ENCODE assay signal across 22 cellular contexts in genomic region chr4:116413222-116413621, GRCh38.
"Had no signal": no experiment of that assay in that cellular context is flagged by ENCODE, and none has a peak within 500 bp of the region (broad histone marks: within the 10 kb centered on the region; RNA-seq: fewer than 3 reads in every experiment).

No MANE protein-coding gene starts in this region.

- H3K27ac ChIP-seq: adrenal gland, cardiac muscle cell, esophagus muscularis mucosa, heart right ventricle, left ventricle myocardium inferior, upper lobe of right lung had no signal

- H3K4me3 ChIP-seq: adrenal gland, cardiac muscle cell, esophagus muscularis mucosa, heart right ventricle, left ventricle myocardium inferior, upper lobe of right lung had no signal

- H3K4me1 ChIP-seq: adrenal gland, esophagus muscularis mucosa, heart right ventricle, left ventricle myocardium inferior, upper lobe of right lung had no signal

- H3K9me3 ChIP-seq: adrenal gland, esophagus muscularis mucosa, upper lobe of right lung had no signal

- H3K36me3 ChIP-seq: adrenal gland, cardiac muscle cell, esophagus muscularis mucosa, heart right ventricle, left ventricle myocardium inferior, upper lobe of right lung had no signal

- DNase-seq: activated CD4-positive, alpha-beta memory T cell treated with anti-CD3 and anti-CD28 coated beads for 36 hours; activated CD4-positive, alpha-beta T cell treated with anti-CD3 and anti-CD28 coated beads for 4 hours; activated gamma-delta T cell treated with Interleukin-2 at 50 U/mL for 16 hours; activated T-cell treated with anti-CD3 and anti-CD28 coated beads for 4 hours; adrenal gland; dermis blood vessel endothelial cell; effector memory CD4-positive, alpha-beta T cell; heart right ventricle; immature natural killer cell; kidney glomerular epithelial cell; left ventricle myocardium inferior; nephron progenitor cell; occipital lobe; posterior cingulate gyrus; stimulated activated CD4-positive, alpha-beta T cell treated with anti-CD3 and anti-CD28 coated beads, Interleukin-12 subunit alpha, Interleukin-12 subunit beta, amount 100 ng/mL, for 4 hours; stimulated activated CD4-positive, alpha-beta T cell treated with anti-CD3 and anti-CD28 coated beads, Interleukin-1b, Interleukin-23, amount 100 ng/mL, for 48 hours; stimulated activated CD8-positive, alpha-beta memory T cell treated with anti-CD3 and anti-CD28 coated beads, Interleukin-4, amount 100 ng/mL, for 48 hours; stimulated activated naive CD4-positive, alpha-beta T cell; upper lobe of right lung had no signal

- ATAC-seq: activated naive CD4-positive, alpha-beta T cell treated with anti-CD3 and anti-CD28 coated beads, Interleukin-2, amount 50 U/mL, for 72 hours; heart right ventricle; upper lobe of right lung had no signal

- H3K27me3 ChIP-seq: adrenal gland, cardiac muscle cell, esophagus muscularis mucosa, heart right ventricle, upper lobe of right lung had no signal
